ENCODE assay signal across 16 cellular contexts in genomic region chr3:121969631-121970030, GRCh38.
A peak's percentile ranks its signal among the peaks of the same experiment; 100 is the strongest.
DNase-seq lines count a peak whose midpoint lies in the region; ATAC-seq and TF ChIP-seq lines count a peak whose summit lies in the region.
"Had no signal": no experiment of that assay in that cellular context is flagged by ENCODE, and none has a peak within 500 bp of the region (broad histone marks: within the 10 kb centered on the region; RNA-seq: fewer than 3 reads in every experiment).

No MANE protein-coding gene starts in this region.

- peak; percentile 85 for DNase-seq in amniotic epithelial cell (ENCODE audit: low read depth)
- DNase-seq in kidney tubule cell (ENCODE audit: low spot score) = peak; percentile 13
- DNase-seq in HuH-7 (ENCODE audit: low spot score) = no peak
- DNase-seq in GM20000 (ENCODE audit: low spot score) = no peak
- DNase-seq: H7, NCI-H1092, NCI-H1694, NCI-H2107, NCI-H2227 treated with DMSO at 0.1 percent for 48 hours, NCI-H524 had no signal

- ATAC-seq in HG03095 (IDR thresholded peaks at IDR 0.05; ENCODE audit: unreplicated experiment) = no peak
- ATAC-seq: A549, Right ventricle myocardium inferior had no signal

- no peak overlapping the region for H3K4me3 ChIP-seq in KMS-11 (IDR thresholded peaks at IDR 0.05; ENCODE audit: insufficient read depth, low read depth, low read length)
- H3K4me3 ChIP-seq: A549; BLaER1 treated with 17β-estradiol and CSF1 and Interleukin-3, amounts not matched to agents 10 nM and 100 nM had no signal

- no peaks in the 10 kb centered on the region for H3K4me1 ChIP-seq in KMS-11 (ENCODE audit: low read depth, poor library complexity, severe bottlenecking)
- H3K4me1 ChIP-seq: A549; BLaER1 treated with 17β-estradiol and CSF1 and Interleukin-3, amounts not matched to agents 10 nM and 100 nM had no signal

- no peaks in the 10 kb centered on the region for H3K36me3 ChIP-seq in KMS-11 (ENCODE audit: insufficient read depth)

- peak overlapping the region; percentile 63 for H3K27ac ChIP-seq in 22Rv1
- H3K27ac ChIP-seq in KMS-11 = no peak overlapping the region
- H3K27ac ChIP-seq: A549; BLaER1 treated with 17β-estradiol and CSF1 and Interleukin-3, amounts not matched to agents 10 nM and 100 nM had no signal

- TF ChIP-seq CTCF in 22Rv1 (IDR thresholded peaks at IDR 0.05) (no peak), KMS-11 (conservative IDR thresholded peaks at IDR 0.05; ENCODE audit: low read depth, low read length) (no peak), GM20000 (IDR thresholded peaks at IDR 0.05; ENCODE audit: extremely low read depth, missing control alignments) (no peak)

- peak overlapping the region; percentile 18; the same call in 1 of the 2 replicates for H2AFZ ChIP-seq in KMS-11 (ENCODE audit: low read depth)

- H3K4me2 ChIP-seq in KMS-11 = no peak overlapping the region
- H3K4me2 ChIP-seq: A549; BLaER1 treated with 17β-estradiol and CSF1 and Interleukin-3, amounts not matched to agents 10 nM and 100 nM had no signal

- H3K79me2 ChIP-seq in KMS-11 (ENCODE audit: insufficient read depth, low read depth) = no peaks in the 10 kb centered on the region

- H4K20me1 ChIP-seq in KMS-11 (ENCODE audit: insufficient read depth) = no peaks in the 10 kb centered on the region
- H4K20me1 ChIP-seq: BLaER1 treated with 17β-estradiol and CSF1 and Interleukin-3, amounts not matched to agents 10 nM and 100 nM had no signal

- no peak overlapping the region for H3K9ac ChIP-seq in KMS-11
- H3K9ac ChIP-seq: BLaER1 treated with 17β-estradiol and CSF1 and Interleukin-3, amounts not matched to agents 10 nM and 100 nM had no signal

- H3K27me3 ChIP-seq in KMS-11 (ENCODE audit: insufficient read depth, low read depth) = no peaks in the 10 kb centered on the region
- H3K27me3 ChIP-seq: BLaER1 treated with 17β-estradiol and CSF1 and Interleukin-3, amounts not matched to agents 10 nM and 100 nM had no signal

Comparison
In these comparisons a context has a peak if more than half of its experiments do, and no peak if none do; other contexts are left out.
1. DNase-seq: peak in amniotic epithelial cell (single experiment) and kidney tubule cell (single experiment); none in HuH-7 (single experiment) and GM20000 (single experiment).